17 cellular contexts compared by ENCODE assay signal in the genomic region with DNA sequence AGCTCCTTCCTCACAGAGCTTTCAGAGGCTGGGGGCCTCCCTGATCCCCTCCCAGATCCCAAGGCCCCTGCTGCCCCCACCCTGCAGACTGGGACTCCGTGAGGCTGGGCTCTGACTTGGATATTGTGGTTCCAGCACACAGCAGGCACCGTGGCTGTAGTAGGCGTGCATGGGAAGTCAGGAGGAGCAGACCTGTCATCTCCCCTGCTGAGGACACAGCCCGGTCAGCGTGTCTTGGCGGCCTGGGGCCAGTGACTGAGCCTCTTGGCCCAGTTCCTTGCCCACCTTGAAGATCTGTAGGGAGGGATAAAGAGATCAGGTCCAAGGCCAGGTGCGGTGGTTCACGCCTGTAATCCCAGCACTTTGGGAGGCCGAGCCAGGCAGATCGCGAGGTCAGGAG. TPM values are rescaled to one million over a fixed set of nuclear protein-coding genes. Genes with fewer than 3 reads are reported as not detected.
DNase-seq lines count a peak whose midpoint lies in the region; ATAC-seq, FAIRE-seq and TF ChIP-seq lines count a peak whose summit lies in the region.
"Had no signal": no experiment of that assay in that cellular context is flagged by ENCODE, and none has a peak within 500 bp of the region (broad histone marks: within the 10 kb centered on the region; RNA-seq: fewer than 3 reads in every experiment).

No MANE protein-coding gene starts in this region.

- DNase-seq in stimulated activated naive CD8-positive, alpha-beta T cell treated with anti-CD3 and anti-CD28 coated beads, Interleukin-15, amount 100 ng/mL, for 72 hours: no peak
- no peak for DNase-seq in stimulated activated naive CD8-positive, alpha-beta T cell treated with anti-CD3 and anti-CD28 coated beads, Interleukin-15, Interleukin-2, amounts not matched to agents 100 U/mL and 50 U/mL, for 24 hours
- peak; percentile 70 for DNase-seq in endodermal cell
- DNase-seq in nephron progenitor cell: no peak
- DNase-seq in urothelium cell line (ENCODE audit: low spot score): no peak
- no peak for DNase-seq in H4 (ENCODE audit: low spot score)
- DNase-seq in NCI-H1417 treated with DMSO at 0.1 percent for 48 hours (lab: John Stamatoyannopoulos, UW): no peak
- DNase-seq in GM12891 (ENCODE audit: insufficient read length, low spot score): no peak
- DNase-seq: 8988T; CD4-positive, alpha-beta memory T cell; H9 had no signal

- no peaks in the 10 kb centered on the region for H3K9me3 Mint-ChIP-seq in stimulated activated naive CD8-positive, alpha-beta T cell treated with anti-CD3 and anti-CD28 coated beads, Interleukin-15, amount 100 ng/mL, for 72 hours
- no peaks in the 10 kb centered on the region for H3K9me3 Mint-ChIP-seq in endodermal cell
- H3K9me3 Mint-ChIP-seq in nephron progenitor cell: no peaks in the 10 kb centered on the region
- H3K9me3 Mint-ChIP-seq: CD4-positive, alpha-beta memory T cell; GM23338; H9 had no signal

- H3K9me3 ChIP-seq in endodermal cell (ENCODE audit: control insufficient read depth, low read length): no peaks in the 10 kb centered on the region
- H3K9me3 ChIP-seq: BLaER1 had no signal

- TF ChIP-seq CTCF in endodermal cell (conservative IDR thresholded peaks at IDR 0.05): no peak
- TF ChIP-seq CTCF in nephron progenitor cell (IDR thresholded peaks at IDR 0.05): no peak

- no peak overlapping the region for H3K4me3 Mint-ChIP-seq in stimulated activated naive CD8-positive, alpha-beta T cell treated with anti-CD3 and anti-CD28 coated beads, Interleukin-15, amount 100 ng/mL, for 72 hours
- H3K4me3 Mint-ChIP-seq in endodermal cell: no peak overlapping the region
- no peak overlapping the region for H3K4me3 Mint-ChIP-seq in nephron progenitor cell
- H3K4me3 Mint-ChIP-seq: CD14-positive monocyte, GM23338 had no signal

- no peak overlapping the region for H3K9ac ChIP-seq in endodermal cell (ENCODE audit: extremely low read depth, low read length, poor library complexity, severe bottlenecking)
- H3K9ac ChIP-seq: BLaER1 had no signal

- FAIRE-seq in urothelium cell line (lab: Jason Lieb, UNC): peak; percentile 89
- no peak for FAIRE-seq in GM12891 (lab: Jason Lieb, UNC)
- FAIRE-seq: G401.6, GM12892, GM18507 had no signal

- H3K27me3 ChIP-seq in endodermal cell (ENCODE audit: control insufficient read depth, insufficient read depth, low read length, poor library complexity, severe bottlenecking): no peaks in the 10 kb centered on the region
- H3K27me3 ChIP-seq: BLaER1 had no signal

- H3K36me3 Mint-ChIP-seq in endodermal cell (ENCODE audit: low read depth) (no peaks in the 10 kb centered on the region), nephron progenitor cell (ENCODE audit: low read depth) (no peaks in the 10 kb centered on the region)
- H3K36me3 Mint-ChIP-seq: CD4-positive, alpha-beta memory T cell had no signal

- peak; percentile 11 for ATAC-seq in stimulated activated naive CD8-positive, alpha-beta T cell treated with anti-CD3 and anti-CD28 coated beads, Interleukin-15, amount 100 ng/mL, for 72 hours
- no peak for ATAC-seq in stimulated activated naive CD8-positive, alpha-beta T cell treated with anti-CD3 and anti-CD28 coated beads, Interleukin-15, Interleukin-2, amounts not matched to agents 100 U/mL and 50 U/mL, for 24 hours
- ATAC-seq: GM23338 had no signal

- H3K36me3 ChIP-seq in endodermal cell (ENCODE audit: control insufficient read depth, insufficient read depth, low read length): no peaks in the 10 kb centered on the region
- H3K36me3 ChIP-seq: BLaER1 had no signal

- WGBS in endodermal cell (ENCODE audit: insufficient coverage in 1 of 2, insufficient read length in 1 of 2), 2 experiments: 76 to 83% methylated on average over 7 to 11 of the region's 11 CpGs

- no peak for TF ChIP-seq POLR2A in GM12891 (IDR thresholded peaks at IDR 0.05; ENCODE audit: low read depth, low read length)

- no peak overlapping the region for H3K27ac ChIP-seq in endodermal cell (ENCODE audit: low read depth, low read length)
- H3K27ac ChIP-seq: BLaER1 had no signal

- H3K4me1 ChIP-seq in endodermal cell (ENCODE audit: control insufficient read depth, insufficient read depth, low read length): no peaks in the 10 kb centered on the region

- no peak overlapping the region for H3K27ac Mint-ChIP-seq in stimulated activated naive CD8-positive, alpha-beta T cell treated with anti-CD3 and anti-CD28 coated beads, Interleukin-15, amount 100 ng/mL, for 72 hours
- no peak overlapping the region for H3K27ac Mint-ChIP-seq in endodermal cell
- peak overlapping the region; percentile 57 for H3K27ac Mint-ChIP-seq in nephron progenitor cell
- H3K27ac Mint-ChIP-seq: CD14-positive monocyte; CD4-positive, alpha-beta memory T cell; GM23338; H9 had no signal

- no peaks in the 10 kb centered on the region for H3K27me3 Mint-ChIP-seq in stimulated activated naive CD8-positive, alpha-beta T cell treated with anti-CD3 and anti-CD28 coated beads, Interleukin-15, amount 100 ng/mL, for 72 hours
- H3K27me3 Mint-ChIP-seq in endodermal cell (ENCODE audit: insufficient read depth) (peaks cover 3% of the 10 kb centered on the region), nephron progenitor cell (ENCODE audit: low read depth, poor library complexity) (peaks cover 11% of the 10 kb centered on the region)
- H3K27me3 Mint-ChIP-seq: CD4-positive, alpha-beta memory T cell had no signal

- H3K4me3 ChIP-seq in endodermal cell (ENCODE audit: low read length): no peak overlapping the region
- H3K4me3 ChIP-seq: BLaER1, GM23338 had no signal

- H3K4me1 Mint-ChIP-seq in stimulated activated naive CD8-positive, alpha-beta T cell treated with anti-CD3 and anti-CD28 coated beads, Interleukin-15, amount 100 ng/mL, for 72 hours: peaks cover 7% of the 10 kb centered on the region
- H3K4me1 Mint-ChIP-seq in endodermal cell (no peaks in the 10 kb centered on the region), nephron progenitor cell (peaks cover 5% of the 10 kb centered on the region)
- H3K4me1 Mint-ChIP-seq: GM23338 had no signal

TF ChIP-seq in GM12891, 5 proteins besides CTCF, POLR2A, EP300 and RAD21:
- TF ChIP-seq POLR2AphosphoS5 (IDR thresholded peaks at IDR 0.05; ENCODE audit: low read depth, low read length): no peak
- no peak for TF ChIP-seq SPI1 (IDR thresholded peaks at IDR 0.05; ENCODE audit: low read depth, low read length)
- TF ChIP-seq POU2F2 (IDR thresholded peaks at IDR 0.05; ENCODE audit: low read depth, low read length): no peak
TF ChIP-seq in GM12891: peak in this region for 0.

RNA-seq across cellular contexts. Expression of gene ACTB, which starts 15.1 kb away (rescaled TPM):
- total RNA-seq in endodermal cell: 1,000 to 10,000 TPM; 4,550 to 5,347 TPM
- polyA plus RNA-seq in endodermal cell (2013, experiment 1 of 2): 3,804 TPM
- polyA plus RNA-seq in endodermal cell (2013, experiment 2 of 2): 3,713 TPM
- 4,047 and 4,905 TPM in 2 replicates for total RNA-seq in H4 (2014; rRNA removed; shearing (Covaris generic))
- polyA plus RNA-seq in GM12891 (2012; ENCODE audit: low read depth, missing spikeins): 9,343 TPM

RNA-seq across cellular contexts. Expression of gene FBXL18, which starts 31.9 kb away (rescaled TPM):
- 10 to 100 TPM; 13.4 to 15.5 TPM for total RNA-seq in endodermal cell
- polyA plus RNA-seq in endodermal cell (2013, experiment 1 of 2): 7.1 TPM
- polyA plus RNA-seq in endodermal cell (2013, experiment 2 of 2): 5.4 TPM
- total RNA-seq in H4 (2014; rRNA removed; shearing (Covaris generic)): 7.3 and 8.9 TPM in 2 replicates
- polyA plus RNA-seq in GM12891 (2012; ENCODE audit: low read depth, missing spikeins): 2.5 TPM

RNA-seq across cellular contexts. Expression of gene FSCN1, which starts 47.1 kb away (rescaled TPM):
- total RNA-seq in endodermal cell: 100 to 1,000 TPM; 691 to 720 TPM
- 358 TPM for polyA plus RNA-seq in endodermal cell (2013, experiment 1 of 2)
- 364 TPM for polyA plus RNA-seq in endodermal cell (2013, experiment 2 of 2)
- total RNA-seq in H4 (2014; rRNA removed; shearing (Covaris generic)): 173 and 225 TPM in 2 replicates
- 198 TPM for polyA plus RNA-seq in GM12891 (2012; ENCODE audit: low read depth, missing spikeins)
